In genomic region chr1:93042822-93043557, GRCh38 we compare ENCODE assay signal across 10 cellular contexts. TPM values are rescaled to one million over a fixed set of nuclear protein-coding genes. Genes with fewer than 3 reads are reported as not detected.
A peak's percentile ranks its signal among the peaks of the same experiment; 100 is the strongest.
DNase-seq lines count a peak whose midpoint lies in the region; ATAC-seq and TF ChIP-seq lines count a peak whose summit lies in the region.
"Had no signal": no experiment of that assay in that cellular context is flagged by ENCODE, and none has a peak within 500 bp of the region (broad histone marks: within the 10 kb centered on the region; RNA-seq: fewer than 3 reads in every experiment).

No MANE protein-coding gene starts in this region.

- no peak for TF ChIP-seq CTCF in GM23338 (conservative IDR thresholded peaks at IDR 0.05; ENCODE audit: low read depth in 2 of 2)
- TF ChIP-seq CTCF in osteoblast (IDR thresholded peaks at IDR 0.05; ENCODE audit: extremely low read depth, low read depth, low read length): no peak
- TF ChIP-seq CTCF in RWPE1 (conservative IDR thresholded peaks at IDR 0.05; ENCODE audit: low read depth): no peak

- H3K9me2 ChIP-seq in GM23338 (ENCODE audit: insufficient read depth): no peaks in the 10 kb centered on the region

- H2AFZ ChIP-seq in GM23338: peak overlapping the region; percentile 78; the same call in 1 of the 2 replicates
- no peak overlapping the region for H2AFZ ChIP-seq in osteoblast (ENCODE audit: low read length)

- no peak overlapping the region for H3K4me3 ChIP-seq in GM23338
- H3K4me3 ChIP-seq in osteoblast (ENCODE audit: insufficient read depth, low read length): peak overlapping the region; percentile 11

- CTCF ChIA-PET in RWPE1 (lab: Yijun Ruan, JAX): interaction anchor here (0.6 to 0.8 kb wide), 2 partner anchors 13 to 19 kb away, joined by 3 to 5 read pairs; no protein-coding TSS in a partner anchor

- H3K4me2 ChIP-seq in GM23338 (no peak overlapping the region), osteoblast (ENCODE audit: insufficient read depth, low read length) (peak overlapping the region; percentile 50)

- H3K4me1 Mint-ChIP-seq in GM23338: no peaks in the 10 kb centered on the region; the same call in 1 of the 3 replicates

- POLR2A ChIA-PET in RWPE1 (lab: Yijun Ruan, JAX; ENCODE audit: low non-redundant PET): no interaction called here

- no peaks in the 10 kb centered on the region for H3K27me3 Mint-ChIP-seq in GM23338 (ENCODE audit: insufficient read depth, low read depth, poor library complexity)

- no peak for ATAC-seq in GM23338
- ATAC-seq in activated naive CD4-positive, alpha-beta T cell treated with anti-CD3 and anti-CD28 coated beads, Interleukin-2, amount 50 U/mL, for 72 hours: no peak
- no peak for ATAC-seq in GM21576 (IDR thresholded peaks at IDR 0.05; ENCODE audit: unreplicated experiment)

- H3K79me2 ChIP-seq in GM23338 (replicated peaks; ENCODE audit: insufficient read depth): no peaks in the 10 kb centered on the region
- no peaks in the 10 kb centered on the region for H3K79me2 ChIP-seq in osteoblast (ENCODE audit: insufficient read depth, low read length)

- H3K9me3 Mint-ChIP-seq in GM23338: no peaks in the 10 kb centered on the region
- H3K9me3 Mint-ChIP-seq in activated naive CD4-positive, alpha-beta T cell treated with anti-CD3 and anti-CD28 coated beads, Interleukin-2, amount 50 U/mL, for 72 hours: no peaks in the 10 kb centered on the region

- peak; percentile 27 for DNase-seq in Daoy (ENCODE audit: low read depth)
- DNase-seq in GM23338 (ENCODE audit: low spot score): no peak
- DNase-seq in activated naive CD4-positive, alpha-beta T cell treated with anti-CD3 and anti-CD28 coated beads, Interleukin-2, amount 50 U/mL, for 72 hours (ENCODE audit: low spot score in 2 of 2): no peak
- DNase-seq in osteoblast (ENCODE audit: insufficient read length, low spot score, missing footprints): no peak
- no peak for DNase-seq in RWPE1 (ENCODE audit: low spot score)
- no peak for DNase-seq in cortex of kidney (lab: John Stamatoyannopoulos, UW)
- DNase-seq: dorsolateral prefrontal cortex, mesenchymal stem cell had no signal

- H3K27ac Mint-ChIP-seq in GM23338: no peak overlapping the region
- peak overlapping the region; percentile 86 to 88 for H3K27ac Mint-ChIP-seq in activated naive CD4-positive, alpha-beta T cell treated with anti-CD3 and anti-CD28 coated beads, Interleukin-2, amount 50 U/mL, for 72 hours

- H3K36me3 Mint-ChIP-seq in GM23338 (ENCODE audit: low read depth): no peaks in the 10 kb centered on the region
- no peaks in the 10 kb centered on the region for H3K36me3 Mint-ChIP-seq in activated naive CD4-positive, alpha-beta T cell treated with anti-CD3 and anti-CD28 coated beads, Interleukin-2, amount 50 U/mL, for 72 hours

- no peak overlapping the region for H3K27ac ChIP-seq in GM23338 (ENCODE audit: low read depth)
- H3K27ac ChIP-seq in osteoblast (ENCODE audit: low read depth, low read length): no peak overlapping the region
- no peak overlapping the region for H3K27ac ChIP-seq in RWPE1
- H3K27ac ChIP-seq: dorsolateral prefrontal cortex, HL-60 had no signal

- no peaks in the 10 kb centered on the region for H4K20me1 ChIP-seq in GM23338 (replicated peaks; ENCODE audit: insufficient read depth)
- H4K20me1 ChIP-seq in osteoblast (ENCODE audit: insufficient read depth, low read length): no peaks in the 10 kb centered on the region

- no peak overlapping the region for H3K4me3 Mint-ChIP-seq in GM23338

- H3K9me3 ChIP-seq in osteoblast (ENCODE audit: low read depth, low read length): no peaks in the 10 kb centered on the region

- H3K4me1 ChIP-seq in GM23338 (ENCODE audit: insufficient read depth) (peaks cover 7% of the 10 kb centered on the region; the same call in 1 of the 2 replicates), osteoblast (ENCODE audit: insufficient read depth, low read length) (no peaks in the 10 kb centered on the region)

- no peaks in the 10 kb centered on the region for H3F3A ChIP-seq in GM23338 (replicated peaks; ENCODE audit: low read depth)

- H3K36me3 ChIP-seq in GM23338 (ENCODE audit: insufficient read depth) (no peaks in the 10 kb centered on the region), osteoblast (ENCODE audit: insufficient read depth, low read length) (no peaks in the 10 kb centered on the region)

- no peaks in the 10 kb centered on the region for H3K27me3 ChIP-seq in GM23338 (ENCODE audit: insufficient read depth)
- no peaks in the 10 kb centered on the region for H3K27me3 ChIP-seq in osteoblast (ENCODE audit: insufficient read depth, low read length)
- H3K27me3 ChIP-seq: dorsolateral prefrontal cortex had no signal

TF ChIP-seq in GM23338, 12 proteins besides CTCF, POLR2A, EP300 and RAD21:
- TF ChIP-seq EZH2 (IDR thresholded peaks at IDR 0.05; ENCODE audit: low read depth, unreplicated experiment): no peak
- no peak for TF ChIP-seq POLR2AphosphoS5 (IDR thresholded peaks at IDR 0.05; ENCODE audit: low read depth)
- no peak for TF ChIP-seq CREB1 (CRISPR knock-in tag; IDR thresholded peaks at IDR 0.05; ENCODE audit: low read depth)
- no peak for TF ChIP-seq JUNB (IDR thresholded peaks at IDR 0.05; ENCODE audit: unreplicated experiment)
- no peak for TF ChIP-seq ZNF114 (CRISPR knock-in tag; IDR thresholded peaks at IDR 0.05)
- TF ChIP-seq STAT1 (IDR thresholded peaks at IDR 0.05; ENCODE audit: unreplicated experiment): no peak
- no peak for TF ChIP-seq ZNF462 (CRISPR knock-in tag; IDR thresholded peaks at IDR 0.05)
TF ChIP-seq in GM23338: peak in this region for 0.

RNA-seq across cellular contexts. Expression of gene MTF2, which starts 36.1 kb away (rescaled TPM):
- total RNA-seq in Daoy (2014; rRNA removed; shearing (Covaris generic)): 57.3 and 67.7 TPM in 2 replicates
- 77.2 and 82.1 TPM in 2 replicates for total RNA-seq in GM23338 (2014; rRNA removed; shearing (Covaris generic))
- 105 and 133 TPM in 2 replicates for polyA plus RNA-seq in GM23338 (2016; fragmentation: Nextera tagmentation; extraction: Ambion mirVana)
- 10 to 100 TPM; 69.7 to 98.7 TPM for total RNA-seq in activated naive CD4-positive, alpha-beta T cell treated with anti-CD3 and anti-CD28 coated beads, Interleukin-2, amount 50 U/mL, for 72 hours
- 15.9 and 21.8 TPM in 2 replicates for total RNA-seq in osteoblast
